In genomic region chr10:95567903-95568630, GRCh38 we compare ENCODE assay signal across 17 cellular contexts. TPM values are rescaled to one million over a fixed set of nuclear protein-coding genes. Genes with fewer than 3 reads are reported as not detected.
DNase-seq lines count a peak whose midpoint lies in the region; ATAC-seq, FAIRE-seq and TF ChIP-seq lines count a peak whose summit lies in the region.
"Had no signal": no experiment of that assay in that cellular context is flagged by ENCODE, and none has a peak within 500 bp of the region (broad histone marks: within the 10 kb centered on the region; RNA-seq: fewer than 3 reads in every experiment).

No MANE protein-coding gene starts in this region.

- H4K20me1 ChIP-seq in endothelial cell of umbilical vein (replicated peaks; ENCODE audit: control insufficient read depth, extremely low read depth, insufficient read depth, low read length) (no peaks in the 10 kb centered on the region), neural progenitor cell (ENCODE audit: low read depth) (no peaks in the 10 kb centered on the region)

- no TSS peak for BruUV-seq in endothelial cell of umbilical vein (replicated peaks; lab: Mats Ljungman, UMichigan)

- H3K9me3 ChIP-seq in endothelial cell of umbilical vein (replicated peaks; ENCODE audit: control insufficient read depth, insufficient read depth, low read length) (no peaks in the 10 kb centered on the region), neural progenitor cell (ENCODE audit: low read depth) (no peaks in the 10 kb centered on the region)

- H3K4me3 ChIP-seq in endothelial cell of umbilical vein (replicated peaks in 1 of 3; ENCODE audit: insufficient read depth in 1 of 3, low read depth in 1 of 3, low read length in 3 of 3) = no peak overlapping the region
- H3K4me3 ChIP-seq in neural progenitor cell = no peak overlapping the region
- H3K4me3 ChIP-seq: skin epidermis had no signal

- no peak overlapping the region for H3K27ac Mint-ChIP-seq in neural progenitor cell
- H3K27ac Mint-ChIP-seq: IgD-negative memory B cell had no signal

- H3K9me1 ChIP-seq in endothelial cell of umbilical vein (replicated peaks; ENCODE audit: control insufficient read depth, extremely low read depth, insufficient read depth, low read length) = no peaks in the 10 kb centered on the region

- H3K27ac ChIP-seq in endothelial cell of umbilical vein (ENCODE audit: insufficient read depth, low read depth, low read length) (no peak overlapping the region), neural progenitor cell (no peak overlapping the region)
- H3K27ac ChIP-seq: skin epidermis had no signal

- dilution Hi-C loops in endothelial cell of umbilical vein (cut with MboI; ENCODE audit: extremely low pct_ligation_motif_present, low sequenced_read_pairs) = no loop called here

- H3F3A ChIP-seq in neural progenitor cell (ENCODE audit: low read depth) = peaks cover 8% of the 10 kb centered on the region

- TF ChIP-seq CTCF in endothelial cell of umbilical vein (IDR thresholded peaks at IDR 0.05; ENCODE audit: extremely low read depth in 1 of 2, insufficient read depth in 1 of 2, low read depth in 1 of 2, low read length in 2 of 2) = no peak
- TF ChIP-seq CTCF in neural progenitor cell (IDR thresholded peaks at IDR 0.05) = no peak

- no peaks in the 10 kb centered on the region for H3K4me1 ChIP-seq in endothelial cell of umbilical vein (ENCODE audit: control insufficient read depth, extremely low read depth, insufficient read depth, low read length)
- H3K4me1 ChIP-seq in neural progenitor cell = peaks cover 12% of the 10 kb centered on the region

- H3K9me3 Mint-ChIP-seq in neural progenitor cell = no peaks in the 10 kb centered on the region
- H3K9me3 Mint-ChIP-seq: central memory CD8-positive, alpha-beta T cell; IgD-negative memory B cell had no signal

- no peaks in the 10 kb centered on the region for H3K79me2 ChIP-seq in endothelial cell of umbilical vein (ENCODE audit: control insufficient read depth, insufficient read depth, low read length)
- H3K79me2 ChIP-seq in neural progenitor cell (ENCODE audit: low read depth) = no peaks in the 10 kb centered on the region

- no peak overlapping the region for H3K4me3 Mint-ChIP-seq in neural progenitor cell
- H3K4me3 Mint-ChIP-seq: central memory CD8-positive, alpha-beta T cell; IgD-negative memory B cell had no signal

- CTCF ChIA-PET in endothelial cell of umbilical vein (lab: Charles Lee) = interaction anchor here (1.0 kb wide), 1 partner anchor 13 kb away, joined by 3 read pairs; no protein-coding TSS in a partner anchor

- no peak for ATAC-seq in HG02884 (IDR thresholded peaks at IDR 0.05; ENCODE audit: unreplicated experiment)
- ATAC-seq in GM21825 (IDR thresholded peaks at IDR 0.05; ENCODE audit: unreplicated experiment) = no peak

- POLR2A ChIA-PET in endothelial cell of umbilical vein (lab: Charles Lee) = no interaction called here

- peaks cover 16% of the 10 kb centered on the region for H3K4me1 Mint-ChIP-seq in neural progenitor cell
- H3K4me1 Mint-ChIP-seq: central memory CD8-positive, alpha-beta T cell; IgD-negative memory B cell had no signal

- H3K4me2 ChIP-seq in endothelial cell of umbilical vein (ENCODE audit: insufficient read depth, low read length) = no peak overlapping the region
- no peak overlapping the region for H3K4me2 ChIP-seq in neural progenitor cell

- no peak overlapping the region for H3K9ac ChIP-seq in endothelial cell of umbilical vein (replicated peaks; ENCODE audit: extremely low read depth, insufficient read depth, low read length)
- H3K9ac ChIP-seq in neural progenitor cell = no peak overlapping the region

- peaks cover 6% of the 10 kb centered on the region for H3K27me3 Mint-ChIP-seq in neural progenitor cell (ENCODE audit: insufficient read depth, low read depth)

- FAIRE-seq in endothelial cell of umbilical vein (lab: Jason Lieb, UNC) = no peak

- TF ChIP-seq POLR2A in endothelial cell of umbilical vein (IDR thresholded peaks at IDR 0.05; ENCODE audit: low read depth, low read length) = no peak

- intact Hi-C loops in endothelial cell of umbilical vein (cut with micrococcal nuclease) = no loop called here

- no peaks in the 10 kb centered on the region for H3K36me3 Mint-ChIP-seq in neural progenitor cell
- H3K36me3 Mint-ChIP-seq: IgD-negative memory B cell had no signal

- peak; percentile 9 for DNase-seq in Daoy (ENCODE audit: low read depth)
- peak; percentile 10 for DNase-seq in NCI-H2029 (lab: John Stamatoyannopoulos, UW)
- DNase-seq in endothelial cell of umbilical vein (ENCODE audit: low read depth, low spot score) = peak; percentile 21
- DNase-seq in neural progenitor cell (ENCODE audit: low spot score) = no peak
- no peak for DNase-seq in cerebellar cortex (ENCODE audit: low spot score)
- DNase-seq in SKM-1 treated with dmso at 0.1 percent for 144 hours (lab: John Stamatoyannopoulos, UW; ENCODE audit: unreplicated experiment) = no peak
- DNase-seq: effector memory CD4-positive, alpha-beta T cell; NCI-H1092; NCI-H345; nucleus accumbens; SHP77 had no signal

- no peaks in the 10 kb centered on the region for H3K36me3 ChIP-seq in endothelial cell of umbilical vein (ENCODE audit: control insufficient read depth in 2 of 2, extremely low read depth in 1 of 2, insufficient read depth in 2 of 2, low read length in 2 of 2)
- no peaks in the 10 kb centered on the region for H3K36me3 ChIP-seq in neural progenitor cell

- H2AFZ ChIP-seq in endothelial cell of umbilical vein (ENCODE audit: low read depth, low read length) = no peak overlapping the region
- H2AFZ ChIP-seq in neural progenitor cell (replicated peaks) = peak overlapping the region; percentile 50

- H3K27me3 ChIP-seq in endothelial cell of umbilical vein (ENCODE audit: control insufficient read depth in 2 of 2, insufficient read depth in 2 of 2, low read length in 2 of 2) = peaks cover 0 to 8% of the 10 kb centered on the region in 2 experiments
- H3K27me3 ChIP-seq in neural progenitor cell = no peaks in the 10 kb centered on the region

TF ChIP-seq in endothelial cell of umbilical vein, 7 proteins besides CTCF, POLR2A, EP300 and RAD21:
- no peak for TF ChIP-seq MAX (IDR thresholded peaks at IDR 0.05; ENCODE audit: insufficient read depth, insufficient read length)
- no peak for TF ChIP-seq JUN (IDR thresholded peaks at IDR 0.05; ENCODE audit: borderline replicate concordance, insufficient read depth, insufficient read length, low read depth)
- no peak for TF ChIP-seq POLR2AphosphoS5 (IDR thresholded peaks at IDR 0.05; ENCODE audit: insufficient read depth, low read depth, low read length)
- TF ChIP-seq FOS (IDR thresholded peaks at IDR 0.05; ENCODE audit: borderline replicate concordance, insufficient read depth, low read length) = no peak
- no peak for TF ChIP-seq MYC (IDR thresholded peaks at IDR 0.05; ENCODE audit: low read depth, low read length)
- no peak for TF ChIP-seq EZH2 (IDR thresholded peaks at IDR 0.05; ENCODE audit: borderline replicate concordance, low read depth, low read length, severe bottlenecking)
- TF ChIP-seq GATA2 (IDR thresholded peaks at IDR 0.05; ENCODE audit: insufficient read depth, insufficient read length, low read depth, low read length) = no peak

RNA-seq across cellular contexts. Expression of gene SORBS1, which starts 6.9 kb away (rescaled TPM):
- 4.9 and 5.4 TPM in 2 replicates for total RNA-seq in Daoy (2014; rRNA removed; shearing (Covaris generic))
- total RNA-seq in endothelial cell of umbilical vein = 3.2 and 7.9 TPM in 2 replicates
- polyA plus RNA-seq in endothelial cell of umbilical vein = 1.8 and 2.0 TPM in 2 replicates
- polyA plus RNA-seq in endothelial cell of umbilical vein (2011; cell fraction: cytosol; rRNA removed) = 1.9 and 2.1 TPM in 2 replicates
- polyA plus RNA-seq in endothelial cell of umbilical vein (2011; cell fraction: nucleus; rRNA removed) = 5.1 and 6.9 TPM in 2 replicates
- polyA plus RNA-seq in endothelial cell of umbilical vein (2012) = 0.87 and 1.6 TPM in 2 replicates
- polyA minus RNA-seq in endothelial cell of umbilical vein = 5.1 and 7.9 TPM in 2 replicates
- polyA minus RNA-seq in endothelial cell of umbilical vein (2011; cell fraction: cytosol; rRNA and poly(A)+ RNA removed) = 0.51 TPM
- 11.1 and 17.3 TPM in 2 replicates for polyA minus RNA-seq in endothelial cell of umbilical vein (2011; cell fraction: nucleus; rRNA and poly(A)+ RNA removed)
- 10.1 and 16.1 TPM in 2 replicates for total RNA-seq in neural progenitor cell (ENCODE audit: low replicate concordance)
- total RNA-seq: G401 had no signal

Comparison
In these comparisons a context has a peak if more than half of its experiments do, and no peak if none do; other contexts are left out.
1. DNase-seq: peak in Daoy (single experiment), NCI-H2029 (single experiment) and endothelial cell of umbilical vein (single experiment); none in neural progenitor cell (single experiment), cerebellar cortex (single experiment) and SKM-1 treated with dmso at 0.1 percent for 144 hours (single experiment).